ENCODE assay signal across 8 cellular contexts in genomic region chr2:176096243-176096985, GRCh38. TPM values are rescaled to one million over a fixed set of nuclear protein-coding genes. Genes with fewer than 3 reads are reported as not detected.
A peak's percentile ranks its signal among the peaks of the same experiment; 100 is the strongest.
DNase-seq lines count a peak whose midpoint lies in the region; ATAC-seq, FAIRE-seq and TF ChIP-seq lines count a peak whose summit lies in the region.

No MANE protein-coding gene starts in this region.

- H3K4me1 ChIP-seq in OCI-LY3 (ENCODE audit: low read length) (peaks cover 7% of the 10 kb centered on the region), H1 (replicated peaks in 1 of 4; ENCODE audit: control insufficient read depth in 3 of 4, insufficient read depth in 4 of 4, low read length in 3 of 4) (peaks cover 0 to 31% (median 18%) of the 10 kb centered on the region in 4 experiments; a peak in 6 of 7 replicates), gastrocnemius medialis (peaks cover 16 to 19% of the 10 kb centered on the region in 2 donors)

- H3K9me3 ChIP-seq in OCI-LY3 (ENCODE audit: insufficient read depth, low read length) (no peaks in the 10 kb centered on the region), H1 (ENCODE audit: insufficient read depth in 2 of 2, low read depth in 1 of 2, low read length in 1 of 2) (no peaks in the 10 kb centered on the region; a peak in 1 of 4 replicates), gastrocnemius medialis (no peaks in the 10 kb centered on the region)

- TF ChIP-seq POLR2A in GM12891 (IDR thresholded peaks at IDR 0.05; ENCODE audit: low read depth, low read length): no peak
- TF ChIP-seq POLR2A in H1 (IDR thresholded peaks at IDR 0.05; ENCODE audit: control extremely low read depth in 1 of 2, low read depth in 2 of 2, low read length in 2 of 2): no peak
- TF ChIP-seq POLR2A in gastrocnemius medialis (IDR thresholded peaks at IDR 0.05): no peak

- H3K27ac ChIP-seq in OCI-LY3 (ENCODE audit: low read length): peak overlapping the region; percentile 51
- H3K27ac ChIP-seq in H1 (ENCODE audit: low read depth, low read length): no peak overlapping the region
- H3K27ac ChIP-seq in gastrocnemius medialis: no peak overlapping the region

- H2BK15ac ChIP-seq in H1 (ENCODE audit: low read length): no peak overlapping the region

- peaks cover 6% of the 10 kb centered on the region for H3K23me2 ChIP-seq in H1 (ENCODE audit: low read depth, low read length)

- no peak overlapping the region for H2AK5ac ChIP-seq in H1 (ENCODE audit: low read depth, low read length)

- H3K27me3 ChIP-seq in OCI-LY3 (ENCODE audit: low read depth, low read length): no peaks in the 10 kb centered on the region
- peaks cover 79 to 98% (median 91%) of the 10 kb centered on the region in 4 experiments for H3K27me3 ChIP-seq in H1 (replicated peaks in 1 of 4; ENCODE audit: control insufficient read depth in 3 of 4, extremely low read depth in 1 of 4, insufficient read depth in 3 of 4, low read length in 3 of 4)
- H3K27me3 ChIP-seq in gastrocnemius medialis: peaks cover 98 to 100% (median 98%) of the 10 kb centered on the region in 3 donors

- no peak overlapping the region; the same call in 1 of the 2 replicates for H3K18ac ChIP-seq in H1 (ENCODE audit: extremely low read depth, low read length)

- FAIRE-seq in GM12891 (lab: Jason Lieb, UNC): no peak
- FAIRE-seq in H1 (lab: Jason Lieb, UNC): no peak

- no peak overlapping the region for H4K5ac ChIP-seq in H1 (ENCODE audit: insufficient read length, low read depth, low read length)

- no peak for TF ChIP-seq CTCF in OCI-LY3 (IDR thresholded peaks at IDR 0.05; ENCODE audit: low read depth, low read length)
- TF ChIP-seq CTCF in H1 (IDR thresholded peaks at IDR 0.05; ENCODE audit: control extremely low read depth in 1 of 3, insufficient read depth in 1 of 3, low read depth in 1 of 3, low read length in 3 of 3): no peak
- TF ChIP-seq CTCF in gastrocnemius medialis (IDR thresholded peaks at IDR 0.05 in 4 of 5, conservative IDR thresholded peaks at IDR 0.05 in 1 of 5): no peak

- H3K9ac ChIP-seq in OCI-LY3 (ENCODE audit: low read length) (peak overlapping the region; percentile 77), H1 (replicated peaks in 1 of 4; ENCODE audit: extremely low read depth in 1 of 4, low read depth in 3 of 4, low read length in 3 of 4) (no peak overlapping the region)

- no peak overlapping the region for H2BK120ac ChIP-seq in H1 (replicated peaks; ENCODE audit: low read depth, low read length)

- H3K4me2 ChIP-seq in OCI-LY3 (ENCODE audit: low read length) (peak overlapping the region; percentile 99), H1 (ENCODE audit: insufficient read depth in 1 of 2, low read depth in 2 of 2, low read length in 2 of 2) (peak overlapping the region; percentile 14 to 77)

- CTCF ChIA-PET in H1 (lab: Charles Lee; ENCODE audit: partially characterized antibody): interaction anchor here (0.9 to 6.5 kb wide), 17 partner anchors 8 to 845 kb away, joined by 3 to 130 read pairs (median 8); partner anchors contain the start of genes EVX2 and HOXD11

- peak overlapping the region; percentile 98 for H2AFZ ChIP-seq in OCI-LY3 (ENCODE audit: low read depth, low read length)
- H2AFZ ChIP-seq in H1 (ENCODE audit: low read length): no peak overlapping the region

- no peaks in the 10 kb centered on the region for H4K20me1 ChIP-seq in OCI-LY3 (ENCODE audit: insufficient read depth, low read length)
- peaks cover 23 to 29% of the 10 kb centered on the region in 2 experiments for H4K20me1 ChIP-seq in H1 (replicated peaks in 1 of 2; ENCODE audit: control insufficient read depth in 1 of 2, insufficient read depth in 2 of 2, low read length in 2 of 2)

- peak overlapping the region; percentile 5 for H4K91ac ChIP-seq in H1 (replicated peaks; ENCODE audit: insufficient read length, low read length)

- in situ Hi-C loops in gastrocnemius medialis (cut with MboI; ENCODE audit: low sequenced_read_pairs in 4 of 4): loop anchor here in 3 of 4 donors (5.0 to 25.0 kb wide), 4 partner anchors 409 to 734 kb away; no protein-coding TSS in a partner anchor

- H3K79me1 ChIP-seq in H1 (ENCODE audit: low read depth, low read length): no peaks in the 10 kb centered on the region

- DNase-seq in GM12891 (ENCODE audit: insufficient read length, low spot score): no peak
- peak in 1 of 2 experiments; percentile 53 for DNase-seq in H1 (ENCODE audit: low read depth in 1 of 2, low spot score in 2 of 2)
- no peak for DNase-seq in gastrocnemius medialis
- no peak for DNase-seq in islet precursor cell
- no peak for DNase-seq in SW480 (ENCODE audit: low spot score)

- WGBS in H1 (ENCODE audit: extremely low coverage in 1 of 2, insufficient coverage in 1 of 2, insufficient read length in 1 of 2, insufficient replicate concordance in 2 of 2, low coverage in 1 of 2, low lambda C conversion rate in 2 of 2, missing lambda C conversion rate in 1 of 2), 2 experiments: 6% methylated on average over 16 of the region's 16 CpGs; no CpG with 5 or more reads in 1 of the 2 experiments

- TF ChIP-seq EP300 in H1 (IDR thresholded peaks at IDR 0.05; ENCODE audit: borderline replicate concordance in 1 of 2, low read depth in 2 of 2, low read length in 2 of 2): no peak

- POLR2A ChIA-PET in H1 (lab: Charles Lee; ENCODE audit: partially characterized antibody): interaction anchor here (2.0 to 3.4 kb wide), 3 partner anchors 9 to 16 kb away, joined by 8 to 12 read pairs (median 8); partner anchors contain the start of gene HOXD11

- H3K79me2 ChIP-seq in OCI-LY3 (ENCODE audit: low read length): no peaks in the 10 kb centered on the region
- H3K79me2 ChIP-seq in H1 (ENCODE audit: control insufficient read depth in 1 of 2, insufficient read depth in 2 of 2, low read length in 2 of 2): no peaks in the 10 kb centered on the region

- H3K14ac ChIP-seq in H1 (ENCODE audit: insufficient read length): no peak overlapping the region

- H3K36me3 ChIP-seq in OCI-LY3 (replicated peaks; ENCODE audit: low read depth, low read length): no peaks in the 10 kb centered on the region
- no peaks in the 10 kb centered on the region; a peak in 1 of 8 replicates for H3K36me3 ChIP-seq in H1 (ENCODE audit: control insufficient read depth in 2 of 4, insufficient read depth in 4 of 4, low read length in 3 of 4)
- H3K36me3 ChIP-seq in gastrocnemius medialis: no peaks in the 10 kb centered on the region

- no peak overlapping the region for H4K8ac ChIP-seq in H1 (ENCODE audit: extremely low read depth, insufficient read depth, low read length)

- no peak overlapping the region; the same call in 1 of the 2 replicates for H2BK20ac ChIP-seq in H1 (ENCODE audit: low read length)

- H2BK12ac ChIP-seq in H1 (ENCODE audit: low read depth, low read length): peak overlapping the region; percentile 12

- H3K23ac ChIP-seq in H1 (ENCODE audit: insufficient read length): no peak overlapping the region

- H3K4ac ChIP-seq in H1 (replicated peaks; ENCODE audit: insufficient read length, low read depth, low read length): no peak overlapping the region

- H2BK5ac ChIP-seq in H1 (ENCODE audit: low read depth, low read length): peak overlapping the region; percentile 14; the same call in 1 of the 2 replicates

- H3K4me3 ChIP-seq in OCI-LY3 (ENCODE audit: low read length) (peak overlapping the region; percentile 81), H1 (ENCODE audit: extremely low read depth in 1 of 4, insufficient read depth in 2 of 4, low read depth in 3 of 4, low read length in 4 of 4) (peak overlapping the region; percentile 1 to 54 (median 22); a peak in 5 of 8 replicates), gastrocnemius medialis (peak overlapping the region in 3 of 4 donors; percentile 44 to 62 (median 46))

- TF ChIP-seq RAD21 in H1 (IDR thresholded peaks at IDR 0.05 in 1 of 2, conservative IDR thresholded peaks at IDR 0.05 in 1 of 2; ENCODE audit: low read depth in 2 of 2, low read length in 2 of 2): no peak

- ATAC-seq in gastrocnemius medialis (no peak), GM19455 (IDR thresholded peaks at IDR 0.05; ENCODE audit: unreplicated experiment) (no peak), GM21619 (IDR thresholded peaks at IDR 0.05; ENCODE audit: unreplicated experiment) (no peak)

- no peak overlapping the region for H3K56ac ChIP-seq in H1 (replicated peaks; ENCODE audit: insufficient read length, low read depth, low read length)

- intact Hi-C loops in gastrocnemius medialis (cut with DNase I; ENCODE audit: low total_unique reads): loop anchor here (5.0 kb wide), 2 partner anchors 729 to 844 kb away; no protein-coding TSS in a partner anchor

RNA-seq across cellular contexts. Expression of gene HOXD12, which starts 3.2 kb away (rescaled TPM):
- not detected for polyA plus RNA-seq in GM12891 (2012; ENCODE audit: low read depth, missing spikeins)
- not detected in 2 replicates for total RNA-seq in H1 (2021; fragmentation: NEBNext Ultra II Directional; extraction: Animal tissue kit (Norgen Biotek cat#: 25700))
- not detected in 2 replicates for polyA plus RNA-seq in H1 (2011; rRNA removed)
- not detected for polyA plus RNA-seq in H1 (2011; cell fraction: cytosol; rRNA removed)
- not detected for polyA plus RNA-seq in H1 (2011; cell fraction: nucleus; rRNA removed)
- polyA plus RNA-seq in H1 (2012, experiment 1 of 2): not detected in 4 replicates
- not detected for polyA plus RNA-seq in H1 (2012, experiment 2 of 2)
- polyA plus RNA-seq in H1 (2013, experiment 1 of 2): not detected
- not detected for polyA plus RNA-seq in H1 (2013, experiment 2 of 2)
- polyA minus RNA-seq in H1 (2011; rRNA and poly(A)+ RNA removed): not detected in 2 replicates
- polyA minus RNA-seq in H1 (2011; cell fraction: cytosol; rRNA and poly(A)+ RNA removed): not detected
- not detected for polyA minus RNA-seq in H1 (2011; cell fraction: nucleus; rRNA and poly(A)+ RNA removed)
- total RNA-seq in gastrocnemius medialis: not detected

RNA-seq across cellular contexts. Expression of gene HOXD13, which starts 3.9 kb away (rescaled TPM):
- not detected for polyA plus RNA-seq in GM12891 (2012; ENCODE audit: low read depth, missing spikeins)
- not detected in 2 replicates for total RNA-seq in H1 (2021; fragmentation: NEBNext Ultra II Directional; extraction: Animal tissue kit (Norgen Biotek cat#: 25700))
- not detected in 2 replicates for polyA plus RNA-seq in H1 (2011; rRNA removed)
- not detected for polyA plus RNA-seq in H1 (2011; cell fraction: cytosol; rRNA removed)
- polyA plus RNA-seq in H1 (2011; cell fraction: nucleus; rRNA removed): not detected
- not detected in 4 replicates for polyA plus RNA-seq in H1 (2012, experiment 1 of 2)
- polyA plus RNA-seq in H1 (2012, experiment 2 of 2): not detected
- 0.04 TPM for polyA plus RNA-seq in H1 (2013, experiment 1 of 2)
- polyA plus RNA-seq in H1 (2013, experiment 2 of 2): not detected
- not detected in 2 replicates for polyA minus RNA-seq in H1 (2011; rRNA and poly(A)+ RNA removed)
- not detected for polyA minus RNA-seq in H1 (2011; cell fraction: cytosol; rRNA and poly(A)+ RNA removed)
- not detected for polyA minus RNA-seq in H1 (2011; cell fraction: nucleus; rRNA and poly(A)+ RNA removed)
- not detected for total RNA-seq in gastrocnemius medialis

RNA-seq across cellular contexts. Expression of gene HOXD11, which starts 10.7 kb away (rescaled TPM):
- polyA plus RNA-seq in GM12891 (2012; ENCODE audit: low read depth, missing spikeins): 0.09 TPM
- not detected in 2 replicates for total RNA-seq in H1 (2021; fragmentation: NEBNext Ultra II Directional; extraction: Animal tissue kit (Norgen Biotek cat#: 25700))
- not detected in 2 replicates for polyA plus RNA-seq in H1 (2011; rRNA removed)
- polyA plus RNA-seq in H1 (2011; cell fraction: cytosol; rRNA removed): not detected
- not detected for polyA plus RNA-seq in H1 (2011; cell fraction: nucleus; rRNA removed)
- not detected in 4 replicates for polyA plus RNA-seq in H1 (2012, experiment 1 of 2)
- polyA plus RNA-seq in H1 (2012, experiment 2 of 2): not detected
- not detected for polyA plus RNA-seq in H1 (2013, experiment 1 of 2)
- polyA plus RNA-seq in H1 (2013, experiment 2 of 2): not detected
- not detected in 2 replicates for polyA minus RNA-seq in H1 (2011; rRNA and poly(A)+ RNA removed)
- polyA minus RNA-seq in H1 (2011; cell fraction: cytosol; rRNA and poly(A)+ RNA removed): not detected
- not detected for polyA minus RNA-seq in H1 (2011; cell fraction: nucleus; rRNA and poly(A)+ RNA removed)
- under 1 TPM in 1 of 4 donors, not detected in 3; 0.24 TPM for total RNA-seq in gastrocnemius medialis

RNA-seq across cellular contexts. Expression of gene EVX2, which starts 12.7 kb away (rescaled TPM):
- not detected for polyA plus RNA-seq in GM12891 (2012; ENCODE audit: low read depth, missing spikeins)
- not detected in 2 replicates for total RNA-seq in H1 (2021; fragmentation: NEBNext Ultra II Directional; extraction: Animal tissue kit (Norgen Biotek cat#: 25700))
- polyA plus RNA-seq in H1 (2011; rRNA removed): not detected in 2 replicates
- polyA plus RNA-seq in H1 (2011; cell fraction: cytosol; rRNA removed): not detected
- polyA plus RNA-seq in H1 (2011; cell fraction: nucleus; rRNA removed): 0.03 TPM
- not detected in 4 replicates for polyA plus RNA-seq in H1 (2012, experiment 1 of 2)
- polyA plus RNA-seq in H1 (2012, experiment 2 of 2): 0.03 TPM
- not detected for polyA plus RNA-seq in H1 (2013, experiment 1 of 2)
- polyA plus RNA-seq in H1 (2013, experiment 2 of 2): not detected
- not detected in 2 replicates for polyA minus RNA-seq in H1 (2011; rRNA and poly(A)+ RNA removed)
- not detected for polyA minus RNA-seq in H1 (2011; cell fraction: cytosol; rRNA and poly(A)+ RNA removed)
- polyA minus RNA-seq in H1 (2011; cell fraction: nucleus; rRNA and poly(A)+ RNA removed): not detected
- not detected for total RNA-seq in gastrocnemius medialis

RNA-seq across cellular contexts. Expression of gene HOXD10, which starts 20.2 kb away (rescaled TPM):
- not detected for polyA plus RNA-seq in GM12891 (2012; ENCODE audit: low read depth, missing spikeins)
- not detected in 2 replicates for total RNA-seq in H1 (2021; fragmentation: NEBNext Ultra II Directional; extraction: Animal tissue kit (Norgen Biotek cat#: 25700))
- polyA plus RNA-seq in H1 (2011; rRNA removed): not detected in 2 replicates
- not detected for polyA plus RNA-seq in H1 (2011; cell fraction: cytosol; rRNA removed)
- not detected for polyA plus RNA-seq in H1 (2011; cell fraction: nucleus; rRNA removed)
- polyA plus RNA-seq in H1 (2012, experiment 1 of 2): not detected in 4 replicates
- polyA plus RNA-seq in H1 (2012, experiment 2 of 2): not detected
- not detected for polyA plus RNA-seq in H1 (2013, experiment 1 of 2)
- polyA plus RNA-seq in H1 (2013, experiment 2 of 2): not detected
- polyA minus RNA-seq in H1 (2011; rRNA and poly(A)+ RNA removed): not detected in 2 replicates
- not detected for polyA minus RNA-seq in H1 (2011; cell fraction: cytosol; rRNA and poly(A)+ RNA removed)
- polyA minus RNA-seq in H1 (2011; cell fraction: nucleus; rRNA and poly(A)+ RNA removed): not detected
- under 1 TPM in 1 of 4 donors, not detected in 3; 0.15 TPM for total RNA-seq in gastrocnemius medialis

Comparison
In these comparisons a context has a peak if more than half of its experiments do, and no peak if none do; other contexts are left out.
1. H3K4me3 ChIP-seq: peak in every context shown above with its lines; median percentile 81 in OCI-LY3; 46 in gastrocnemius medialis; 22 in H1.